ENCODE assay signal across 9 cellular contexts in the genomic region with DNA sequence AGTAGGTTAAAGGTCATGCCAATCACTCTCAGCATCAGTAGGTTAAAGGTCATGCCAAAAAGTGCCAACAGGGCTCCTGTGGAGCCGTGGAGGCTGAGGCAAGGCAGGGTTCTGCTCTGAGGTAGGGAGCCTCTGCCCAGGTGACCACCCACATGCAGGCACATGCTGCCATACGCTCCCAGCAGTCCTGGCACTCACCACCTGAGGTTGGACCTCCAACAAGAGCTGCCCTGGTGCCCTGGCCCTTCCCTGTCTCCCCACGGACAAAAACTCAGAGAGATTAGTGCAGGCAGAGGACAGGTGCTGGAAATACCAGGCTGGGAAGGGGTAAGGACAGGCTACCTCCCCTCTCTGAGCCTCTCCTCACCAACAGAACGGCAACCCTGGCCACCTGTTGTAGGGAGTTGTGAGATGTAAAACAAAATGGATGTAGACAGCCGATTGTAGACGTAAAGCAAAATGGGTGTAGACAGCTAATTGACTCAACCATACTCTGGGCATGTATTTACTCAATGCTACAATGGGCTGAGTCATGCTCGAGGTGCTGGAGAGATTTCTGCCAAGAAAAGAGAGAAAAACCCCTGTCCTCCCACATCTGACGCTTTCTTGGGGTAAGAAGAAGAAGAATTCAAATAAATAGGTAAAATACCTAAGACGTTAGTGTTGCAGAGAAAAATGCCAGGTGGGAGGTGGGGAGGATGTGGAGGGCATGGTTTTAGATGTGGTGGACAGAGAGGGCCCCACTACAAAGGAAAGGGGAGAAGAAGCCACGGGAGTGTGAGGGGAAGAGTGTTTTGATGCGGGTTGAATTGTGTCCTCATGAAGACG. TPM values are rescaled to one million over a fixed set of nuclear protein-coding genes. Genes with fewer than 3 reads are reported as not detected.
DNase-seq lines count a peak whose midpoint lies in the region; ATAC-seq and TF ChIP-seq lines count a peak whose summit lies in the region.
"Had no signal": no experiment of that assay in that cellular context is flagged by ENCODE, and none has a peak within 500 bp of the region (broad histone marks: within the 10 kb centered on the region; RNA-seq: fewer than 3 reads in every experiment).

No MANE protein-coding gene starts in this region.

- H3K27ac Mint-ChIP-seq in activated T-helper 1 cell treated with anti-CD3 and anti-CD28 coated beads, Interleukin-12 subunit alpha, Interleukin-12 subunit beta, Interleukin-2, Interleukin-4 antibody, amounts not matched to agents 30 ng/mL and 10 ng/mL and 1 ng/mL, durations not matched to agents 14 hours and 24 hours and 36 hours, result peak overlapping the region; percentile 89

- peak; percentile 66 for DNase-seq in activated CD4-positive, alpha-beta T cell treated with anti-CD3 and anti-CD28 coated beads for 48 hours
- no peak for DNase-seq in activated CD4-positive, alpha-beta T cell treated with anti-CD3 and anti-CD28 coated beads, Interleukin-2, amount 50 U/mL, for 4 hours
- DNase-seq in activated T-helper 1 cell treated with anti-CD3 and anti-CD28 coated beads, Interleukin-12 subunit alpha, Interleukin-12 subunit beta, Interleukin-2, Interleukin-4 antibody, amounts not matched to agents 30 ng/mL and 10 ng/mL and 1 ng/mL, durations not matched to agents 14 hours and 24 hours and 36 hours (ENCODE audit: low spot score), result peak; percentile 19
- DNase-seq in foreskin keratinocyte (peak; percentile 97 to 98), thoracic aorta (ENCODE audit: low spot score) (no peak), cortex of kidney (lab: John Stamatoyannopoulos, UW) (no peak)
- DNase-seq: KG1 had no signal

- no peaks in the 10 kb centered on the region for H3K27me3 ChIP-seq in foreskin keratinocyte
- no peaks in the 10 kb centered on the region for H3K27me3 ChIP-seq in thoracic aorta (replicated peaks; ENCODE audit: insufficient read depth)

- H3K4me1 ChIP-seq in foreskin keratinocyte (peaks cover 47% of the 10 kb centered on the region), thoracic aorta (ENCODE audit: control insufficient read depth in 1 of 2, low read depth in 2 of 2) (peaks cover 65 to 100% of the 10 kb centered on the region in 2 donors)

- no peak overlapping the region for H3K4me3 ChIP-seq in thoracic aorta

- H3K27ac ChIP-seq in foreskin keratinocyte, result peak overlapping the region; percentile 65
- peak overlapping the region; percentile 94 to 96 for H3K27ac ChIP-seq in thoracic aorta

- intact Hi-C loops in activated T-helper 1 cell treated with anti-CD3 and anti-CD28 coated beads, Interleukin-12 subunit alpha, Interleukin-12 subunit beta, Interleukin-2, Interleukin-4 antibody, amounts not matched to agents 30 ng/mL and 10 ng/mL and 1 ng/mL, durations not matched to agents 14 hours and 24 hours and 36 hours (cut with micrococcal nuclease), result loop anchor here (1.0 to 2.0 kb wide), 3 partner anchors 7 to 86 kb away; partner anchors contain the start of genes ISCA2 and NPC2

- no peak for TF ChIP-seq CTCF in foreskin keratinocyte (conservative IDR thresholded peaks at IDR 0.05)
- TF ChIP-seq CTCF in thoracic aorta (IDR thresholded peaks at IDR 0.05), result no peak

- H3K27me3 Mint-ChIP-seq in activated T-helper 1 cell treated with anti-CD3 and anti-CD28 coated beads, Interleukin-12 subunit alpha, Interleukin-12 subunit beta, Interleukin-2, Interleukin-4 antibody, amounts not matched to agents 30 ng/mL and 10 ng/mL and 1 ng/mL, durations not matched to agents 14 hours and 24 hours and 36 hours (ENCODE audit: insufficient read depth), result no peaks in the 10 kb centered on the region

- peaks cover 3% of the 10 kb centered on the region for H3K36me3 ChIP-seq in thoracic aorta

- H3K9me3 Mint-ChIP-seq in activated T-helper 1 cell treated with anti-CD3 and anti-CD28 coated beads, Interleukin-12 subunit alpha, Interleukin-12 subunit beta, Interleukin-2, Interleukin-4 antibody, amounts not matched to agents 30 ng/mL and 10 ng/mL and 1 ng/mL, durations not matched to agents 14 hours and 24 hours and 36 hours, result no peaks in the 10 kb centered on the region

- peaks cover 53% of the 10 kb centered on the region for H3K4me1 Mint-ChIP-seq in activated T-helper 1 cell treated with anti-CD3 and anti-CD28 coated beads, Interleukin-12 subunit alpha, Interleukin-12 subunit beta, Interleukin-2, Interleukin-4 antibody, amounts not matched to agents 30 ng/mL and 10 ng/mL and 1 ng/mL, durations not matched to agents 14 hours and 24 hours and 36 hours (ENCODE audit: low read depth)

- no peak overlapping the region for H3K4me3 Mint-ChIP-seq in activated T-helper 1 cell treated with anti-CD3 and anti-CD28 coated beads, Interleukin-12 subunit alpha, Interleukin-12 subunit beta, Interleukin-2, Interleukin-4 antibody, amounts not matched to agents 30 ng/mL and 10 ng/mL and 1 ng/mL, durations not matched to agents 14 hours and 24 hours and 36 hours

- H3K36me3 Mint-ChIP-seq in activated T-helper 1 cell treated with anti-CD3 and anti-CD28 coated beads, Interleukin-12 subunit alpha, Interleukin-12 subunit beta, Interleukin-2, Interleukin-4 antibody, amounts not matched to agents 30 ng/mL and 10 ng/mL and 1 ng/mL, durations not matched to agents 14 hours and 24 hours and 36 hours (ENCODE audit: low read depth), result no peaks in the 10 kb centered on the region

- ATAC-seq in foreskin keratinocyte (peak; percentile 72), thoracic aorta (ENCODE audit: insufficient number of reproducible peaks, low FRiP score, low read depth) (no peak), HG03378 (IDR thresholded peaks at IDR 0.05; ENCODE audit: unreplicated experiment) (no peak), GM18907 (IDR thresholded peaks at IDR 0.05; ENCODE audit: unreplicated experiment) (no peak)

- H3K9me3 ChIP-seq in thoracic aorta, result no peaks in the 10 kb centered on the region

RNA-seq across cellular contexts. Expression of gene LTBP2, which starts 32.4 kb away (rescaled TPM):
- 0.05 and 0.24 TPM in 2 replicates for total RNA-seq in activated T-helper 1 cell treated with anti-CD3 and anti-CD28 coated beads, Interleukin-12 subunit alpha, Interleukin-12 subunit beta, Interleukin-2, Interleukin-4 antibody, amounts not matched to agents 30 ng/mL and 10 ng/mL and 1 ng/mL, durations not matched to agents 14 hours and 24 hours and 36 hours
- total RNA-seq in foreskin keratinocyte (78.2 and 131 TPM in 2 replicates), thoracic aorta (100 to 1,000 TPM; 674 to 973 TPM)
- polyA plus RNA-seq in foreskin keratinocyte, result 26.5 and 35.0 TPM in 2 replicates

Comparison
In these comparisons a context has a peak if more than half of its experiments do, and no peak if none do; other contexts are left out.
1. DNase-seq: peak in activated CD4-positive, alpha-beta T cell treated with anti-CD3 and anti-CD28 coated beads for 48 hours (single experiment), activated T-helper 1 cell treated with anti-CD3 and anti-CD28 coated beads, Interleukin-12 subunit alpha, Interleukin-12 subunit beta, Interleukin-2, Interleukin-4 antibody, amounts not matched to agents 30 ng/mL and 10 ng/mL and 1 ng/mL, durations not matched to agents 14 hours and 24 hours and 36 hours (single experiment) and foreskin keratinocyte (2 of 2); none in activated CD4-positive, alpha-beta T cell treated with anti-CD3 and anti-CD28 coated beads, Interleukin-2, amount 50 U/mL, for 4 hours (0 of 2), thoracic aorta (single experiment) and cortex of kidney (single experiment).
2. RNA of gene LTBP2, which starts 32.4 kb away (total RNA-seq): 674 to 973 TPM in thoracic aorta and 78.2 to 131 TPM in foreskin keratinocyte; 0.05 to 0.24 TPM in activated T-helper 1 cell treated with anti-CD3 and anti-CD28 coated beads, Interleukin-12 subunit alpha, Interleukin-12 subunit beta, Interleukin-2, Interleukin-4 antibody, amounts not matched to agents 30 ng/mL and 10 ng/mL and 1 ng/mL, durations not matched to agents 14 hours and 24 hours and 36 hours; every median in the first group is over 10 times any median in the second.